ENCODE assay signal across 11 cellular contexts in the genomic region with DNA sequence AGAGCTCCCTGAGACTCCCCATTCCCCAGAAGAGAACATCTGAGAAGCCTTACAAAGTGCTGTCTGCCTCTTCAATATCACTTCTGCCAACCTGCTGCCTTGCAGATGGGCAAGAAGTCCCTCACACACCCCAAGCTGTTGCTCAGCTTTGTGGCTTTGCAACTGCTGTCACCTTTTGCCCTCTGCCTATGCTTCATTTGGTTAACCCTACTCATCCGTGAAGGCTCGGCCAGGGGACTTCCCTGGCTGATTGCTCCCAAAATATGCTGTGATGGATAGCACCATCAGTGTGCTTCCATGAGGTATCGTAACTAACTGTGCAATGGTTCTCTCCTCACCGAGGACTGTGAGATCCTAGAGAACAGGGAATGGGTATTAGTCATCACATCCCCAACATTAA.
DNase-seq lines count a peak whose midpoint lies in the region; ATAC-seq and TF ChIP-seq lines count a peak whose summit lies in the region.
"Had no signal": no experiment of that assay in that cellular context is flagged by ENCODE, and none has a peak within 500 bp of the region (broad histone marks: within the 10 kb centered on the region; RNA-seq: fewer than 3 reads in every experiment).

No MANE protein-coding gene starts in this region.

- no peak overlapping the region for H3K27ac ChIP-seq in esophagus muscularis mucosa (replicated peaks in 1 of 4)

- intact Hi-C loops in esophagus muscularis mucosa (cut with DNase I): no loop called here

- 85% methylated on average over 4 of the region's 4 CpGs for WGBS in esophagus muscularis mucosa

- no peak overlapping the region for H3K4me3 ChIP-seq in esophagus muscularis mucosa

- TF ChIP-seq CTCF in esophagus muscularis mucosa (IDR thresholded peaks at IDR 0.05): no peak

- no peaks in the 10 kb centered on the region for H3K36me3 ChIP-seq in esophagus muscularis mucosa

- peak; percentile 94 for DNase-seq in kidney tubule cell (ENCODE audit: low spot score)
- no peak for DNase-seq in esophagus muscularis mucosa (ENCODE audit: extremely low spot score)
- DNase-seq in NCI-H748 treated with DMSO at 0.1 percent for 48 hours (lab: John Stamatoyannopoulos, UW): no peak
- DNase-seq: activated naive CD8-positive, alpha-beta T cell treated with anti-CD3 and anti-CD28 coated beads, Interleukin-2, amount 50 U/mL, for 24 hours; retina; Right ventricle myocardium superior had no signal

- H3K9me3 ChIP-seq in esophagus muscularis mucosa: no peaks in the 10 kb centered on the region

- ATAC-seq in GM18520 (IDR thresholded peaks at IDR 0.05; ENCODE audit: unreplicated experiment): peak; percentile 80
- peak; percentile 74 for ATAC-seq in GM21619 (IDR thresholded peaks at IDR 0.05; ENCODE audit: unreplicated experiment)
- ATAC-seq in HG03439 (IDR thresholded peaks at IDR 0.05; ENCODE audit: unreplicated experiment): peak; percentile 54
- no peak for ATAC-seq in GM21381 (IDR thresholded peaks at IDR 0.05; ENCODE audit: unreplicated experiment)
- ATAC-seq in GM21515 (IDR thresholded peaks at IDR 0.05; ENCODE audit: unreplicated experiment): no peak
- ATAC-seq: activated naive CD8-positive, alpha-beta T cell treated with anti-CD3 and anti-CD28 coated beads, Interleukin-2, amount 50 U/mL, for 24 hours had no signal

- no peak for TF ChIP-seq EP300 in esophagus muscularis mucosa (IDR thresholded peaks at IDR 0.05)

- no peak for TF ChIP-seq POLR2A in esophagus muscularis mucosa (IDR thresholded peaks at IDR 0.05; ENCODE audit: low read depth)

- H3K4me1 ChIP-seq in esophagus muscularis mucosa: peaks cover 0 to 53% (median 40%) of the 10 kb centered on the region in 4 donors

- no peaks in the 10 kb centered on the region for H3K27me3 ChIP-seq in esophagus muscularis mucosa

Comparison
In these comparisons a context has a peak if more than half of its experiments do, and no peak if none do; other contexts are left out.
1. ATAC-seq: peak in GM18520 (single experiment), GM21619 (single experiment) and HG03439 (single experiment); none in GM21381 (single experiment) and GM21515 (single experiment).